In genomic region chr15:56286213-56286612, GRCh38 we compare ENCODE assay signal across 19 cellular contexts. TPM values are rescaled to one million over a fixed set of nuclear protein-coding genes. Genes with fewer than 3 reads are reported as not detected.
DNase-seq lines count a peak whose midpoint lies in the region; ATAC-seq and TF ChIP-seq lines count a peak whose summit lies in the region.
"Had no signal": no experiment of that assay in that cellular context is flagged by ENCODE, and none has a peak within 500 bp of the region (broad histone marks: within the 10 kb centered on the region; RNA-seq: fewer than 3 reads in every experiment).

No MANE protein-coding gene starts in this region.

- H3K4me1 Mint-ChIP-seq in endodermal cell, result no peaks in the 10 kb centered on the region
- H3K4me1 Mint-ChIP-seq: activated CD4-positive, alpha-beta T cell treated with anti-CD3 and anti-CD28 coated beads, Interleukin-2, amount 10 ng/mL, durations not matched to agents 7 days and 5 days; nephron had no signal

- intact Hi-C loops in prostate gland (cut with DNase I), result no loop called here

- TF ChIP-seq CTCF in 22Rv1 (IDR thresholded peaks at IDR 0.05), result peak; percentile 73
- TF ChIP-seq CTCF in GM12864 (IDR thresholded peaks at IDR 0.05; ENCODE audit: low read depth, low read length, missing control alignments), result peak; percentile 37
- TF ChIP-seq CTCF in endodermal cell (conservative IDR thresholded peaks at IDR 0.05), result peak; percentile 58
- TF ChIP-seq CTCF in prostate gland (IDR thresholded peaks at IDR 0.05), result no peak

- H3K4me1 ChIP-seq in endodermal cell (ENCODE audit: control insufficient read depth, insufficient read depth, low read length), result no peaks in the 10 kb centered on the region
- no peaks in the 10 kb centered on the region for H3K4me1 ChIP-seq in prostate gland (replicated peaks)
- no peaks in the 10 kb centered on the region for H3K4me1 ChIP-seq in effector memory CD4-positive, alpha-beta T cell (ENCODE audit: control insufficient read depth, insufficient read depth, low read length, poor library complexity, severe bottlenecking)
- H3K4me1 ChIP-seq: upper lobe of right lung had no signal

- peaks cover 3% of the 10 kb centered on the region for H3K27me3 ChIP-seq in endodermal cell (ENCODE audit: control insufficient read depth, insufficient read depth, low read length, poor library complexity, severe bottlenecking)
- no peaks in the 10 kb centered on the region for H3K27me3 ChIP-seq in prostate gland (replicated peaks; ENCODE audit: insufficient read depth)
- H3K27me3 ChIP-seq in effector memory CD4-positive, alpha-beta T cell (replicated peaks; ENCODE audit: control insufficient read depth, insufficient read depth, low read length, poor library complexity, severe bottlenecking), result no peaks in the 10 kb centered on the region
- H3K27me3 ChIP-seq: upper lobe of right lung had no signal

- H3K9me3 Mint-ChIP-seq in endodermal cell, result no peaks in the 10 kb centered on the region

- H3K9me3 ChIP-seq in endodermal cell (ENCODE audit: control insufficient read depth, low read length) (peaks cover 9% of the 10 kb centered on the region), prostate gland (no peaks in the 10 kb centered on the region)
- no peaks in the 10 kb centered on the region for H3K9me3 ChIP-seq in effector memory CD4-positive, alpha-beta T cell (ENCODE audit: control insufficient read depth, low read length)
- H3K9me3 ChIP-seq: MG63, upper lobe of right lung had no signal

- no peak for ATAC-seq in GM19452 (IDR thresholded peaks at IDR 0.05; ENCODE audit: unreplicated experiment)
- ATAC-seq: upper lobe of right lung had no signal

- peaks cover 8% of the 10 kb centered on the region for H3K27me3 Mint-ChIP-seq in endodermal cell (ENCODE audit: insufficient read depth)

- H3K36me3 ChIP-seq in endodermal cell (ENCODE audit: control insufficient read depth, insufficient read depth, low read length), result no peaks in the 10 kb centered on the region
- no peaks in the 10 kb centered on the region for H3K36me3 ChIP-seq in prostate gland
- H3K36me3 ChIP-seq in effector memory CD4-positive, alpha-beta T cell (ENCODE audit: control insufficient read depth, insufficient read depth, low read length), result no peaks in the 10 kb centered on the region
- H3K36me3 ChIP-seq: MG63, upper lobe of right lung had no signal

- no peak for DNase-seq in GM12864 (ENCODE audit: low read depth)
- DNase-seq in NCI-H69 (lab: John Stamatoyannopoulos, UW), result peak; percentile 37
- no peak for DNase-seq in endodermal cell
- DNase-seq in NCI-H2107 treated with DMSO at 0.1 percent for 48 hours (lab: John Stamatoyannopoulos, UW; ENCODE audit: unreplicated experiment), result no peak
- no peak for DNase-seq in prostate gland (ENCODE audit: low spot score)
- DNase-seq in effector memory CD4-positive, alpha-beta T cell, result no peak
- DNase-seq: activated CD4-positive, alpha-beta T cell treated with anti-CD3 and anti-CD28 coated beads, Interleukin-2, amount 10 ng/mL, durations not matched to agents 7 days and 5 days; activated gamma-delta T cell; central memory CD4-positive, alpha-beta T cell; foreskin melanocyte; HFFc6; kidney glomerular epithelial cell; MG63; NCI-H774; upper lobe of right lung had no signal

- H3K36me3 Mint-ChIP-seq in endodermal cell (ENCODE audit: low read depth), result no peaks in the 10 kb centered on the region

- H3K4me3 Mint-ChIP-seq in endodermal cell, result no peak overlapping the region
- H3K4me3 Mint-ChIP-seq: activated CD4-positive, alpha-beta T cell treated with anti-CD3 and anti-CD28 coated beads, Interleukin-2, amount 10 ng/mL, durations not matched to agents 7 days and 5 days; HFFc6; nephron had no signal

- TF ChIP-seq POLR2A in prostate gland (IDR thresholded peaks at IDR 0.05), result no peak

- H3K4me3 ChIP-seq in GM12864 (ENCODE audit: low read depth, low read length), result no peak overlapping the region
- no peak overlapping the region for H3K4me3 ChIP-seq in endodermal cell (ENCODE audit: low read length)
- no peak overlapping the region for H3K4me3 ChIP-seq in prostate gland
- H3K4me3 ChIP-seq in effector memory CD4-positive, alpha-beta T cell (ENCODE audit: insufficient read depth, low read depth, low read length, poor library complexity, severe bottlenecking), result no peak overlapping the region
- H3K4me3 ChIP-seq: MG63, smooth muscle cell, upper lobe of right lung had no signal

- no peak overlapping the region for H3K27ac Mint-ChIP-seq in endodermal cell
- H3K27ac Mint-ChIP-seq: activated CD4-positive, alpha-beta T cell treated with anti-CD3 and anti-CD28 coated beads, Interleukin-2, amount 10 ng/mL, durations not matched to agents 7 days and 5 days; HFFc6; nephron had no signal

- no peak overlapping the region for H3K9ac ChIP-seq in endodermal cell (ENCODE audit: extremely low read depth, low read length, poor library complexity, severe bottlenecking)

- no peak overlapping the region for H3K27ac ChIP-seq in 22Rv1
- no peak overlapping the region for H3K27ac ChIP-seq in endodermal cell (ENCODE audit: low read depth, low read length)
- no peak overlapping the region for H3K27ac ChIP-seq in prostate gland
- H3K27ac ChIP-seq in effector memory CD4-positive, alpha-beta T cell (ENCODE audit: insufficient read depth, low read length, poor library complexity, severe bottlenecking), result no peak overlapping the region
- H3K27ac ChIP-seq: upper lobe of right lung had no signal

- WGBS in endodermal cell (ENCODE audit: insufficient coverage in 1 of 2, insufficient read length in 1 of 2), 2 experiments, result 92 to 97% methylated on average over 3 of the region's 3 CpGs
- WGBS in prostate gland, result 82% methylated on average over 3 of the region's 3 CpGs

RNA-seq across cellular contexts. Expression of gene RFX7, which starts 42.5 kb away (rescaled TPM):
- total RNA-seq in endodermal cell, result 10 to 100 TPM; 19.3 to 25.3 TPM
- polyA plus RNA-seq in endodermal cell (2013, experiment 1 of 2), result 31.3 TPM
- polyA plus RNA-seq in endodermal cell (2013, experiment 2 of 2), result 32.4 TPM
- total RNA-seq in prostate gland, result 10 to 100 TPM in 1 of 2 donors, 1 to 10 TPM in 1; 9.3 to 15.1 TPM

Comparison
In these comparisons a context has a peak if more than half of its experiments do, and no peak if none do; other contexts are left out.
1. CTCF ChIP-seq: peak in 22Rv1 (single experiment), GM12864 (single experiment) and endodermal cell (single experiment); none in prostate gland (0 of 4).